ENCODE assay signal across 8 cellular contexts in the genomic region with DNA sequence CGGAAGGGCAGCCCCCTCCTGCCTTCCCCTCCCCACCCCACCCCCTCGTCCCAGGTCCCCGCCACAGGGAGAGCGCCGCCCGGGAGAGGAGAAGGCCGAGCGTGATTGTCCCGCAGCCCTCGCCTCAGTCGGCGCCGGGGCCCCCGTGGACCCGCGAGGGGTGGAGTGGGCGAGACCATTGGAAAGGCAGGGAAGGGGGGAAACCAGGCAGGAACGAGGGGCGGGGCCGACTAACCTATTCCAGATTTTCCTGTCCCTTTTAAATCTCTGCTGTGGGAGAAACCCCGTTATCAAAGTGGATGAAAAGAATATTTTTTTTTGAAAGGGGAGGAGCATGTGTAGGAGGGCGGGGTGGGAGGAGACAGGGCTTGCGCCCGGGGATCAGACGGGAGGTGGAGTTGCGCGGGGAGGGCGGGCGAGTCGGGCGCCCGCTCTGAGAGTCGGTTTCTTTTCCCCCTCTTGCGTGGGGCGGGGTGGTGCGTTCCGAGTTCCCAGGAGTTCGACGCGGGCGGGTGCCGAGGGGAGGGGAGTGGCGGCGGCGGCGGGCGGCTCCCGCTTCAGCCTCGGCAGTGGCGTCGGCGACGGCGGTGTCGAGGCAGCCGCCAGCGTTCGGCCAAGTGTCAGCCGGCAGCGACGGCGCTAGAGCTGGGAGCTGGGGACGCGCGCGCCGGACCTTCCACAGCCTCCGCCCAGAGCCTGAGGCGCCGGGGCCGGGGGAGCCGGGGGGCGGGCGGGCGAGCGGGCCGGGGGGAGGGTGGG. TPM values are rescaled to one million over a fixed set of nuclear protein-coding genes. Genes with fewer than 3 reads are reported as not detected.
DNase-seq lines count a peak whose midpoint lies in the region; ATAC-seq lines count a peak whose summit lies in the region.

A gene with protein sequence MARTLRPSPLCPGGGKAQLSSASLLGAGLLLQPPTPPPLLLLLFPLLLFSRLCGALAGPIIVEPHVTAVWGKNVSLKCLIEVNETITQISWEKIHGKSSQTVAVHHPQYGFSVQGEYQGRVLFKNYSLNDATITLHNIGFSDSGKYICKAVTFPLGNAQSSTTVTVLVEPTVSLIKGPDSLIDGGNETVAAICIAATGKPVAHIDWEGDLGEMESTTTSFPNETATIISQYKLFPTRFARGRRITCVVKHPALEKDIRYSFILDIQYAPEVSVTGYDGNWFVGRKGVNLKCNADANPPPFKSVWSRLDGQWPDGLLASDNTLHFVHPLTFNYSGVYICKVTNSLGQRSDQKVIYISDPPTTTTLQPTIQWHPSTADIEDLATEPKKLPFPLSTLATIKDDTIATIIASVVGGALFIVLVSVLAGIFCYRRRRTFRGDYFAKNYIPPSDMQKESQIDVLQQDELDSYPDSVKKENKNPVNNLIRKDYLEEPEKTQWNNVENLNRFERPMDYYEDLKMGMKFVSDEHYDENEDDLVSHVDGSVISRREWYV (plus strand): TSS at position 560 of the 759 bp plus-strand sequence. CDS start 202 bp downstream, outside the sequence.

- H3K27ac Mint-ChIP-seq in activated T-helper 1 cell treated with anti-CD3 and anti-CD28 coated beads, Interleukin-12 subunit alpha, Interleukin-12 subunit beta, Interleukin-2, Interleukin-4 antibody, amounts not matched to agents 30 ng/mL and 10 ng/mL and 1 ng/mL, durations not matched to agents 14 hours and 24 hours and 36 hours = peak within 1 kb of the TSS; percentile 90

- intact Hi-C loops in activated T-helper 1 cell treated with anti-CD3 and anti-CD28 coated beads, Interleukin-12 subunit alpha, Interleukin-12 subunit beta, Interleukin-2, Interleukin-4 antibody, amounts not matched to agents 30 ng/mL and 10 ng/mL and 1 ng/mL, durations not matched to agents 14 hours and 24 hours and 36 hours (cut with micrococcal nuclease) = loop anchor here (1.0 to 10.0 kb wide), 11 partner anchors 167 to 1423 kb away; a partner anchor contains a TSS

- H3K27me3 Mint-ChIP-seq in activated T-helper 1 cell treated with anti-CD3 and anti-CD28 coated beads, Interleukin-12 subunit alpha, Interleukin-12 subunit beta, Interleukin-2, Interleukin-4 antibody, amounts not matched to agents 30 ng/mL and 10 ng/mL and 1 ng/mL, durations not matched to agents 14 hours and 24 hours and 36 hours (ENCODE audit: insufficient read depth) = peaks cover 55% of the 10 kb centered on the region

- DNase-seq in ACHN (peak; percentile 95), mucosa of gallbladder (ENCODE audit: low spot score) (peak; percentile 95)
- DNase-seq in NK-92 treated with Interleukin-12 subunit alpha and Interleukin-12 subunit beta, amount 100 ng/mL, for 24 hours (lab: John Stamatoyannopoulos, UW) = peak; percentile 80
- peak; percentile 77 for DNase-seq in activated T-helper 1 cell treated with anti-CD3 and anti-CD28 coated beads, Interleukin-12 subunit alpha, Interleukin-12 subunit beta, Interleukin-2, Interleukin-4 antibody, amounts not matched to agents 30 ng/mL and 10 ng/mL and 1 ng/mL, durations not matched to agents 14 hours and 24 hours and 36 hours (ENCODE audit: low spot score)
- DNase-seq in stimulated activated CD8-positive, alpha-beta memory T cell treated with anti-CD3 and anti-CD28 coated beads, Interleukin-2, amount 100 ng/mL, for 1 hour (ENCODE audit: low read depth in 2 of 2) = peak; percentile 57 to 74

- ATAC-seq in GM18909 (IDR thresholded peaks at IDR 0.05; ENCODE audit: poor library complexity, unreplicated experiment) (peak; percentile 84), HG03280 (IDR thresholded peaks at IDR 0.05; ENCODE audit: unreplicated experiment) (peak; percentile 83), esophagus mucosa (peak; percentile 95)

- in situ Hi-C loops in ACHN (cut with HindIII; ENCODE audit: low pct_ligation_motif_present, low pct_unique_long_range_greater_than_20kb, low sequenced_read_pairs) = no loop called here

- H3K4me1 Mint-ChIP-seq in activated T-helper 1 cell treated with anti-CD3 and anti-CD28 coated beads, Interleukin-12 subunit alpha, Interleukin-12 subunit beta, Interleukin-2, Interleukin-4 antibody, amounts not matched to agents 30 ng/mL and 10 ng/mL and 1 ng/mL, durations not matched to agents 14 hours and 24 hours and 36 hours (ENCODE audit: low read depth) = peaks cover 28% of the 10 kb centered on the region

- no peaks in the 10 kb centered on the region for H3K9me3 Mint-ChIP-seq in activated T-helper 1 cell treated with anti-CD3 and anti-CD28 coated beads, Interleukin-12 subunit alpha, Interleukin-12 subunit beta, Interleukin-2, Interleukin-4 antibody, amounts not matched to agents 30 ng/mL and 10 ng/mL and 1 ng/mL, durations not matched to agents 14 hours and 24 hours and 36 hours

- H3K4me3 Mint-ChIP-seq in activated T-helper 1 cell treated with anti-CD3 and anti-CD28 coated beads, Interleukin-12 subunit alpha, Interleukin-12 subunit beta, Interleukin-2, Interleukin-4 antibody, amounts not matched to agents 30 ng/mL and 10 ng/mL and 1 ng/mL, durations not matched to agents 14 hours and 24 hours and 36 hours = peak within 1 kb of the TSS; percentile 91

- peaks cover 2% of the 10 kb centered on the region for H3K36me3 Mint-ChIP-seq in activated T-helper 1 cell treated with anti-CD3 and anti-CD28 coated beads, Interleukin-12 subunit alpha, Interleukin-12 subunit beta, Interleukin-2, Interleukin-4 antibody, amounts not matched to agents 30 ng/mL and 10 ng/mL and 1 ng/mL, durations not matched to agents 14 hours and 24 hours and 36 hours (ENCODE audit: low read depth)

RNA-seq across cellular contexts. Expression of the gene that starts here (rescaled TPM):
- 3.5 and 4.6 TPM in 2 replicates for total RNA-seq in activated T-helper 1 cell treated with anti-CD3 and anti-CD28 coated beads, Interleukin-12 subunit alpha, Interleukin-12 subunit beta, Interleukin-2, Interleukin-4 antibody, amounts not matched to agents 30 ng/mL and 10 ng/mL and 1 ng/mL, durations not matched to agents 14 hours and 24 hours and 36 hours
- total RNA-seq in esophagus mucosa (0.68 TPM), mucosa of gallbladder (27.7 TPM)

Comparison
In these comparisons a context has a peak if more than half of its experiments do, and no peak if none do; other contexts are left out.
1. Peak in every context shown above with its lines: DNase-seq and ATAC-seq.
2. Peak in ATAC-seq in esophagus mucosa; RNA of the gene not detected or under 1 TPM.